24 cellular contexts compared by ENCODE assay signal in the genomic region with DNA sequence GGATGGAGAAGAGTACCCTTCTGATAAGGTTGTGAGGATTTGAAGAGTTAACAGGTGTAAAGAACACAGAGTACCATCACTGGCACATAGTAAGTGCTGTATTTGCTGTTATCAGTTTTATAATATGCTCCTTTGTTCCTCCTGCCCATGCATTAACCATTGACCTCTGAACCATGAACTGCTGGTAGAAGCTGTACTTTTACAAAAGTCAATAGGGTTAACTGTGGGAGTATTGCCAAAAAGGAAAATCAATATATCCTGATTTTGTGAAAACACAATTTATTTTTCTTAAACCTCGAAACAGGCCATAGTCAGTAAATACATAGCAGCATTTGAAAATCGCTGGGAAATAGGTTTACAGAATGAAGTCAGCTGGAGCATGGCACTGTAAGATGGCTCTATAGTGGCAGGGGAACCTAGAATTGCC.
"Had no signal": no experiment of that assay in that cellular context is flagged by ENCODE, and none has a peak within 500 bp of the region (broad histone marks: within the 10 kb centered on the region; RNA-seq: fewer than 3 reads in every experiment).

No MANE protein-coding gene starts in this region.

- H3K27ac Mint-ChIP-seq: nephron progenitor cell; stimulated activated naive B cell treated with anti-CD40 and anti-IgM and Interleukin-4, amounts not matched to agents 10 μg/mL and 1 μg/mL and 100 μg/mL, for 72 hours; stimulated activated naive CD8-positive, alpha-beta T cell treated with anti-CD3 and anti-CD28 coated beads, Interleukin-15, Interleukin-2, amounts not matched to agents 100 ng/mL and 50 ng/mL, for 24 hours had no signal

- ATAC-seq: esophagus mucosa; gastrocnemius medialis; left cardiac atrium; left ventricle myocardium superior; stimulated activated naive B cell treated with anti-CD40 and anti-IgM and Interleukin-4, amounts not matched to agents 10 μg/mL and 1 μg/mL and 100 μg/mL, for 72 hours had no signal

- H3K4me3 ChIP-seq: dorsolateral prefrontal cortex, gastrocnemius medialis, lung, prostate gland, right atrium auricular region, sigmoid colon, spleen, suprapubic skin, vagina had no signal

- DNase-seq: dorsolateral prefrontal cortex; effector CD4-positive, alpha-beta T cell; foreskin fibroblast; gastrocnemius medialis; head of caudate nucleus; left cardiac atrium; left ventricle myocardium superior; naive B cell; nephron progenitor cell; nucleus accumbens; sigmoid colon; spleen; stimulated activated CD4-positive, alpha-beta T cell treated with anti-CD3 and anti-CD28 coated beads, Interleukin-4, amount 100 ng/mL, for 4 hours; stimulated activated naive B cell treated with anti-CD40 and anti-IgM and Interleukin-4, amounts not matched to agents 10 μg/mL and 1 μg/mL and 100 μg/mL, for 72 hours; trophoblast cell had no signal

- H3K27ac ChIP-seq: dorsolateral prefrontal cortex, epithelial cell of prostate, gastrocnemius medialis, prostate gland, right atrium auricular region, sigmoid colon, spleen, suprapubic skin, vagina had no signal

- H3K27me3 ChIP-seq: dorsolateral prefrontal cortex, gastrocnemius medialis, right atrium auricular region, sigmoid colon, spleen, suprapubic skin, vagina had no signal

- H3K4me1 Mint-ChIP-seq: memory B cell, naive B cell, nephron progenitor cell had no signal

- H3K36me3 ChIP-seq: gastrocnemius medialis, prostate gland, right atrium auricular region, sigmoid colon, suprapubic skin had no signal

- H3K27me3 Mint-ChIP-seq: memory B cell had no signal

- H3K4me3 Mint-ChIP-seq: memory B cell; naive B cell; nephron progenitor cell; stimulated activated naive B cell treated with anti-CD40 and anti-IgM and Interleukin-4, amounts not matched to agents 10 μg/mL and 1 μg/mL and 100 μg/mL, for 72 hours; stimulated activated naive CD8-positive, alpha-beta T cell treated with anti-CD3 and anti-CD28 coated beads, Interleukin-15, Interleukin-2, amounts not matched to agents 100 ng/mL and 50 ng/mL, for 24 hours had no signal

- H3K9me3 ChIP-seq: gastrocnemius medialis, prostate gland had no signal

- H3K4me1 ChIP-seq: gastrocnemius medialis, prostate gland, spleen, suprapubic skin, vagina had no signal
